ENCODE assay signal across 7 cellular contexts in genomic region chr12:92417343-92417742, GRCh38.
"Had no signal": no experiment of that assay in that cellular context is flagged by ENCODE, and none has a peak within 500 bp of the region (broad histone marks: within the 10 kb centered on the region; RNA-seq: fewer than 3 reads in every experiment).

No MANE protein-coding gene starts in this region.

- H3K4me2 ChIP-seq: GM23338 had no signal

- FAIRE-seq: H1, HTR-8/SVneo, K562 had no signal

- H3K4me3 ChIP-seq: GM23338, K562 had no signal

- DNase-seq: H9, HCEC 1CT, IMR-90 had no signal

- H3K9me3 Mint-ChIP-seq: GM23338, H9 had no signal

- ATAC-seq: GM23338 had no signal

- H3K4me3 Mint-ChIP-seq: GM23338, H9 had no signal

- H2AFZ ChIP-seq: GM23338 had no signal

- H3K27ac Mint-ChIP-seq: GM23338 had no signal
